In genomic region chr1:111448918-111449702, GRCh38 we compare ENCODE assay signal across 1 cellular context.
TF ChIP-seq lines count a peak whose summit lies in the region.

ATP5PB (plus strand) TSS chr1:111449464; CDS start chr1:111449542, 78 bp downstream.
WDR77 (minus strand) TSS chr1:111449256; CDS start chr1:111449169, 87 bp downstream.

TF ChIP-seq in H1, 55 proteins besides CTCF, POLR2A, EP300 and RAD21:
- TF ChIP-seq ATF3 (IDR thresholded peaks at IDR 0.05; ENCODE audit: insufficient read depth, low read depth, low read length) (0 out of 2 replicates have a peak, but pooled peaks have one; percentile 46), TEAD4 (IDR thresholded peaks at IDR 0.05; ENCODE audit: low read depth, low read length) (no peak), SP1 (IDR thresholded peaks at IDR 0.05; ENCODE audit: low read depth, low read length) (no peak), POLR2AphosphoS5 (IDR thresholded peaks at IDR 0.05; ENCODE audit: low read depth, low read length) (peak; percentile 28), BRCA1 (IDR thresholded peaks at IDR 0.05; ENCODE audit: low read depth, low read length) (peak; percentile 94), SAP30 (IDR thresholded peaks at IDR 0.05; ENCODE audit: insufficient read depth, insufficient replicate concordance, low read length) (peak; percentile 98), ATF2 (IDR thresholded peaks at IDR 0.05; ENCODE audit: low read length) (no peak; the same call in 1 of the 2 replicates), RNF2 (IDR thresholded peaks at IDR 0.05; ENCODE audit: borderline replicate concordance, low read depth, low read length, missing control alignments, poor library complexity, severe bottlenecking) (no peak), EZH2 (IDR thresholded peaks at IDR 0.05; ENCODE audit: low read depth, low read length, severe bottlenecking) (no peak), RBBP5 (IDR thresholded peaks at IDR 0.05; ENCODE audit: borderline replicate concordance, low read depth, low read length) (0 out of 2 replicates have a peak, but pooled peaks have one; percentile 30), MAFK (IDR thresholded peaks at IDR 0.05; ENCODE audit: low read depth, low read length) (no peak), HDAC6 (IDR thresholded peaks at IDR 0.05; ENCODE audit: low read depth, low read length) (no peak), TAF1 (IDR thresholded peaks at IDR 0.05; ENCODE audit: low read depth, low read length) (peak; percentile 81), HDAC2 (IDR thresholded peaks at IDR 0.05; ENCODE audit: borderline replicate concordance in 1 of 2, low read depth in 2 of 2, low read length in 2 of 2) (peak; percentile 4 to 12; a peak in 1 of 4 replicates), YY1 (IDR thresholded peaks at IDR 0.05; ENCODE audit: low read depth, low read length) (peak; percentile 97), BCL11A (IDR thresholded peaks at IDR 0.05; ENCODE audit: low read depth in 2 of 2, low read length in 2 of 2) (no peak), GTF2F1 (IDR thresholded peaks at IDR 0.05; ENCODE audit: borderline replicate concordance, low read depth, low read length) (no peak), SP4 (IDR thresholded peaks at IDR 0.05; ENCODE audit: low read length) (no peak), SIX5 (IDR thresholded peaks at IDR 0.05; ENCODE audit: low read depth, low read length) (no peak), CBX8 (IDR thresholded peaks at IDR 0.05; ENCODE audit: borderline replicate concordance, low read depth, low read length) (no peak), CBX5 (IDR thresholded peaks at IDR 0.05; ENCODE audit: low read depth, low read length) (no peak), ASH2L (IDR thresholded peaks at IDR 0.05; ENCODE audit: low read length) (peak; percentile 67), NANOG (IDR thresholded peaks at IDR 0.05; ENCODE audit: insufficient read depth, low read depth, low read length, poor library complexity, severe bottlenecking) (no peak), KDM1A (IDR thresholded peaks at IDR 0.05; ENCODE audit: borderline replicate concordance, low read length) (no peak), CHD1 (IDR thresholded peaks at IDR 0.05; ENCODE audit: low read depth, low read length) (no peak), RFX5 (IDR thresholded peaks at IDR 0.05; ENCODE audit: borderline replicate concordance, low read depth, low read length) (no peak), EGR1 (IDR thresholded peaks at IDR 0.05; ENCODE audit: borderline replicate concordance, low read depth, low read length) (no peak), ZNF274 (IDR thresholded peaks at IDR 0.05; ENCODE audit: borderline replicate concordance, extremely low read depth, low read length) (no peak), USF2 (IDR thresholded peaks at IDR 0.05; ENCODE audit: low read length) (peak; percentile 73), SIRT6 (IDR thresholded peaks at IDR 0.05; ENCODE audit: low read length) (no peak), TCF12 (IDR thresholded peaks at IDR 0.05; ENCODE audit: low read depth, low read length) (no peak), SP2 (IDR thresholded peaks at IDR 0.05; ENCODE audit: low read length) (no peak), NRF1 (IDR thresholded peaks at IDR 0.05; ENCODE audit: low read depth, low read length) (no peak), E2F6 (IDR thresholded peaks at IDR 0.05) (no peak), MAX (IDR thresholded peaks at IDR 0.05) (peak; percentile 73), GABPA (IDR thresholded peaks at IDR 0.05; ENCODE audit: borderline replicate concordance, insufficient read depth, low read length) (no peak), TAF7 (optimal IDR thresholded peaks at IDR 0.05; ENCODE audit: borderline replicate concordance, low read depth, low read length) (no peak), CEBPB (IDR thresholded peaks at IDR 0.05; ENCODE audit: low read depth, low read length) (no peak), PHF8 (conservative IDR thresholded peaks at IDR 0.05; ENCODE audit: low read depth, low read length) (peak; percentile 67), CHD2 (IDR thresholded peaks at IDR 0.05; ENCODE audit: low read length) (peak; percentile 98), TBP (IDR thresholded peaks at IDR 0.05; ENCODE audit: low read depth, low read length) (peak; percentile 72), SRF (IDR thresholded peaks at IDR 0.05; ENCODE audit: low read depth, low read length) (no peak), FOSL1 (IDR thresholded peaks at IDR 0.05; ENCODE audit: insufficient read depth, low read depth, low read length) (no peak), JUN (IDR thresholded peaks at IDR 0.05; ENCODE audit: low read depth, low read length) (no peak), BACH1 (IDR thresholded peaks at IDR 0.05; ENCODE audit: low read length) (no peak), JUND (IDR thresholded peaks at IDR 0.05; ENCODE audit: low read length) (no peak), SUZ12 (IDR thresholded peaks at IDR 0.05; ENCODE audit: low read length) (no peak), CTBP2 (IDR thresholded peaks at IDR 0.05; ENCODE audit: borderline replicate concordance, insufficient read depth, insufficient read length, low read length) (no peak), CREB1 (IDR thresholded peaks at IDR 0.05) (no peak; the same call in 1 of the 2 replicates), SIN3A (conservative IDR thresholded peaks at IDR 0.05 in 1 of 2, IDR thresholded peaks at IDR 0.05 in 1 of 2; ENCODE audit: low read depth in 1 of 2, low read length in 2 of 2) (peak in 1 of 2 experiments; percentile 93; a peak in 2 of 4 replicates), CHD7 (IDR thresholded peaks at IDR 0.05; ENCODE audit: insufficient replicate concordance, low read length) (no peak), KDM4A (IDR thresholded peaks at IDR 0.05; ENCODE audit: low read depth, low read length, severe bottlenecking) (peak; percentile 45), RXRA (IDR thresholded peaks at IDR 0.05; ENCODE audit: insufficient read depth, low read depth, low read length) (no peak), KDM5A (IDR thresholded peaks at IDR 0.05; ENCODE audit: low read length) (peak; percentile 66; the same call in 1 of the 2 replicates), POU5F1 (IDR thresholded peaks at IDR 0.05; ENCODE audit: low read depth, low read length) (no peak)
TF ChIP-seq in H1: peak in this region for 17.
